In the genomic region with DNA sequence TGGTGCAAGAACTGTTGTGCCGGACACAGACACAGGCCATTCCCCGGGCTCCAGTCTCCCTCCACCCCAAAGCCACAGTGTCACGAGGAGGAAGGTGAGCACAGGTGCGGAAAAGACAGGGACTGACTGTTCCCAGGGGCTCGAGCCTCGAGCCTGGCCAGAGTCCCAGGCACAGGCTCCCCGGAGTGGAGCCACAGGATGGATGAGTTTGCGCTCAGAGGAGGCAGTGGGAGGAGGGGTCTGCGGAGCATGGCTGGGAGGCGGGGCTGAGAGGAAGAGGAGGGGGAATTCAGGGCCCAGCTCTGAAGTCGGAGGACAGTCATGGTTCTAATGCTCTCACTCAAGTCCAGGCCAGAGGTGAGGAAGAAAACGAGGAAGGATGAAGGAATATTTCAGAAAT, we compare ENCODE assay signal across 14 cellular contexts.
A peak's percentile ranks its signal among the peaks of the same experiment; 100 is the strongest.
DNase-seq lines count a peak whose midpoint lies in the region; ATAC-seq and TF ChIP-seq lines count a peak whose summit lies in the region.
"Had no signal": no experiment of that assay in that cellular context is flagged by ENCODE, and none has a peak within 500 bp of the region (broad histone marks: within the 10 kb centered on the region; RNA-seq: fewer than 3 reads in every experiment).

No MANE protein-coding gene starts in this region.

- peak overlapping the region; percentile 42 for H3K27ac Mint-ChIP-seq in activated naive CD4-positive, alpha-beta T cell treated with anti-CD3 and anti-CD28 coated beads, Interleukin-2, amount 10 ng/mL, durations not matched to agents 7 days and 5 days
- no peak overlapping the region for H3K27ac Mint-ChIP-seq in CD4-positive, alpha-beta T cell
- H3K27ac Mint-ChIP-seq: B cell; CD14-positive monocyte; CD8-positive, alpha-beta memory T cell; H9 had no signal

- peaks cover 0 to 8% (median 3%) of the 10 kb centered on the region in 8 donors for H3K9me3 ChIP-seq in spleen
- no peaks in the 10 kb centered on the region for H3K9me3 ChIP-seq in CD4-positive, alpha-beta T cell (ENCODE audit: control insufficient read depth, low read length)
- H3K9me3 ChIP-seq in upper lobe of right lung = no peaks in the 10 kb centered on the region

- no peak for DNase-seq in activated naive CD4-positive, alpha-beta T cell treated with anti-CD3 and anti-CD28 coated beads, Interleukin-2, amount 10 ng/mL, durations not matched to agents 7 days and 5 days
- no peak for DNase-seq in activated naive CD4-positive, alpha-beta T cell treated with anti-CD3 and anti-CD28 coated beads, Interleukin-2, amount 50 U/mL, for 16 hours
- DNase-seq in NCI-H146 (lab: John Stamatoyannopoulos, UW) (peak; percentile 61), NCI-H69 (lab: John Stamatoyannopoulos, UW) (peak; percentile 11), spleen (peak; percentile 62), NCI-H2171 treated with DMSO at 0.1 percent for 48 hours (lab: John Stamatoyannopoulos, UW) (no peak), upper lobe of right lung (no peak)
- no peak for DNase-seq in CD4-positive, alpha-beta T cell
- DNase-seq: CD8-positive, alpha-beta memory T cell; DMS53; GOT3; H9 had no signal

- no peak for TF ChIP-seq POLR2A in spleen (IDR thresholded peaks at IDR 0.05)

- H3K27ac ChIP-seq in spleen (no peak overlapping the region), upper lobe of right lung (no peak overlapping the region)
- no peak overlapping the region for H3K27ac ChIP-seq in CD4-positive, alpha-beta T cell (ENCODE audit: low read depth, low read length)

- H3K4me1 Mint-ChIP-seq in activated naive CD4-positive, alpha-beta T cell treated with anti-CD3 and anti-CD28 coated beads, Interleukin-2, amount 10 ng/mL, durations not matched to agents 7 days and 5 days = no peaks in the 10 kb centered on the region
- no peaks in the 10 kb centered on the region for H3K4me1 Mint-ChIP-seq in CD4-positive, alpha-beta T cell (ENCODE audit: low read depth)
- H3K4me1 Mint-ChIP-seq: B cell; CD14-positive monocyte; CD8-positive, alpha-beta memory T cell; H9 had no signal

- H3K4me1 ChIP-seq in spleen (no peaks in the 10 kb centered on the region), upper lobe of right lung (no peaks in the 10 kb centered on the region)

- TF ChIP-seq CTCF in spleen (IDR thresholded peaks at IDR 0.05 in 8 of 11, conservative IDR thresholded peaks at IDR 0.05 in 3 of 11) (no peak), upper lobe of right lung (IDR thresholded peaks at IDR 0.05) (no peak)
- no peak for TF ChIP-seq CTCF in CD4-positive, alpha-beta T cell (IDR thresholded peaks at IDR 0.05)

- H3K36me3 Mint-ChIP-seq in activated naive CD4-positive, alpha-beta T cell treated with anti-CD3 and anti-CD28 coated beads, Interleukin-2, amount 10 ng/mL, durations not matched to agents 7 days and 5 days = no peaks in the 10 kb centered on the region
- no peaks in the 10 kb centered on the region for H3K36me3 Mint-ChIP-seq in CD4-positive, alpha-beta T cell (ENCODE audit: low read depth)
- H3K36me3 Mint-ChIP-seq: CD14-positive monocyte; CD8-positive, alpha-beta memory T cell had no signal

- H3K27me3 ChIP-seq in spleen (replicated peaks in 1 of 7) (peaks cover 0 to 4% (median 0%) of the 10 kb centered on the region in 7 donors), upper lobe of right lung (peaks cover 34% of the 10 kb centered on the region)
- no peaks in the 10 kb centered on the region for H3K27me3 ChIP-seq in CD4-positive, alpha-beta T cell (ENCODE audit: control insufficient read depth, insufficient read depth, low read length)

- no peaks in the 10 kb centered on the region for H3K27me3 Mint-ChIP-seq in activated naive CD4-positive, alpha-beta T cell treated with anti-CD3 and anti-CD28 coated beads, Interleukin-2, amount 10 ng/mL, durations not matched to agents 7 days and 5 days
- H3K27me3 Mint-ChIP-seq in CD4-positive, alpha-beta T cell = no peaks in the 10 kb centered on the region
- H3K27me3 Mint-ChIP-seq: B cell had no signal

- intact Hi-C loops in spleen (cut with DNase I; ENCODE audit: low total_unique reads) (no loop called here), upper lobe of right lung (cut with DNase I) (no loop called here)
- intact Hi-C loops in CD4-positive, alpha-beta T cell (cut with DNase I, micrococcal nuclease) = no loop called here

- no peak for ATAC-seq in CD4-positive, alpha-beta T cell (ENCODE audit: poor library complexity)
- no peak for ATAC-seq in upper lobe of right lung

- WGBS in spleen, 5 donors = 60 to 71% (median 63%) methylated on average over 12 of the region's 12 CpGs

- POLR2A ChIA-PET in CD4-positive, alpha-beta T cell (lab: Charles Lee) = no interaction called here

- no peak overlapping the region for H3K4me3 ChIP-seq in spleen
- no peak overlapping the region for H3K4me3 ChIP-seq in upper lobe of right lung

- CTCF ChIA-PET in activated naive CD4-positive, alpha-beta T cell treated with anti-CD3 and anti-CD28 coated beads, Interleukin-2, amount 10 ng/mL, durations not matched to agents 7 days and 5 days (lab: Charles Lee) = no interaction called here
- CTCF ChIA-PET in CD4-positive, alpha-beta T cell (lab: Charles Lee) = no interaction called here

- no peaks in the 10 kb centered on the region for H3K9me3 Mint-ChIP-seq in activated naive CD4-positive, alpha-beta T cell treated with anti-CD3 and anti-CD28 coated beads, Interleukin-2, amount 10 ng/mL, durations not matched to agents 7 days and 5 days
- H3K9me3 Mint-ChIP-seq in CD4-positive, alpha-beta T cell = no peaks in the 10 kb centered on the region
- H3K9me3 Mint-ChIP-seq: CD8-positive, alpha-beta memory T cell had no signal

- H3K4me3 Mint-ChIP-seq in activated naive CD4-positive, alpha-beta T cell treated with anti-CD3 and anti-CD28 coated beads, Interleukin-2, amount 10 ng/mL, durations not matched to agents 7 days and 5 days = no peak overlapping the region
- no peak overlapping the region for H3K4me3 Mint-ChIP-seq in CD4-positive, alpha-beta T cell
- H3K4me3 Mint-ChIP-seq: B cell; CD14-positive monocyte; CD8-positive, alpha-beta memory T cell; H9 had no signal

- no peaks in the 10 kb centered on the region for H3K36me3 ChIP-seq in spleen
- H3K36me3 ChIP-seq in upper lobe of right lung = no peaks in the 10 kb centered on the region

Comparison
In these comparisons a context has a peak if more than half of its experiments do, and no peak if none do; other contexts are left out.
1. DNase-seq: peak in NCI-H146 (single experiment), NCI-H69 (single experiment) and spleen (single experiment); none in activated naive CD4-positive, alpha-beta T cell treated with anti-CD3 and anti-CD28 coated beads, Interleukin-2, amount 10 ng/mL, durations not matched to agents 7 days and 5 days (single experiment), activated naive CD4-positive, alpha-beta T cell treated with anti-CD3 and anti-CD28 coated beads, Interleukin-2, amount 50 U/mL, for 16 hours (single experiment), NCI-H2171 treated with DMSO at 0.1 percent for 48 hours (single experiment), CD4-positive, alpha-beta T cell (0 of 10) and upper lobe of right lung (single experiment).